17 cellular contexts compared by ENCODE assay signal in genomic region chr6:170178266-170178560, GRCh38.
A peak's percentile ranks its signal among the peaks of the same experiment; 100 is the strongest.
DNase-seq lines count a peak whose midpoint lies in the region; ATAC-seq, FAIRE-seq and TF ChIP-seq lines count a peak whose summit lies in the region.
"Had no signal": no experiment of that assay in that cellular context is flagged by ENCODE, and none has a peak within 500 bp of the region (broad histone marks: within the 10 kb centered on the region; RNA-seq: fewer than 3 reads in every experiment).

No MANE protein-coding gene starts in this region.

- H3K36me3 ChIP-seq in IMR-90 (ENCODE audit: control insufficient read depth, insufficient read depth, low read length) (no peaks in the 10 kb centered on the region), endothelial cell of umbilical vein (ENCODE audit: control insufficient read depth in 2 of 2, extremely low read depth in 1 of 2, insufficient read depth in 2 of 2, low read length in 2 of 2) (no peaks in the 10 kb centered on the region), psoas muscle (ENCODE audit: insufficient read depth in 1 of 2, low read depth in 1 of 2) (no peaks in the 10 kb centered on the region)
- H3K36me3 ChIP-seq: prostate gland had no signal

- H3K79me2 ChIP-seq in endothelial cell of umbilical vein (ENCODE audit: control insufficient read depth, insufficient read depth, low read length), result no peaks in the 10 kb centered on the region

- FAIRE-seq in endothelial cell of umbilical vein (lab: Jason Lieb, UNC) (no peak), GM12892 (lab: Jason Lieb, UNC) (no peak)

- H2BK5ac ChIP-seq in IMR-90 (ENCODE audit: low read depth, low read length, poor library complexity, severe bottlenecking), result no peak overlapping the region

- peaks cover 2% of the 10 kb centered on the region; the same call in 1 of the 2 replicates for H3K4me1 ChIP-seq in IMR-90 (ENCODE audit: control insufficient read depth, insufficient read depth, low read length)
- peaks cover 20% of the 10 kb centered on the region for H3K4me1 ChIP-seq in endothelial cell of umbilical vein (ENCODE audit: control insufficient read depth, extremely low read depth, insufficient read depth, low read length)
- peaks cover 26% of the 10 kb centered on the region for H3K4me1 ChIP-seq in psoas muscle
- H3K4me1 ChIP-seq: prostate gland had no signal

- BruUV-seq in IMR-90 (replicated peaks; lab: Mats Ljungman, UMichigan), result no TSS peak
- BruUV-seq in endothelial cell of umbilical vein (replicated peaks; lab: Mats Ljungman, UMichigan), result no TSS peak

- H2AK9ac ChIP-seq in IMR-90 (replicated peaks; ENCODE audit: low read depth, low read length, poor library complexity), result no peak overlapping the region

- no peak overlapping the region for H2BK120ac ChIP-seq in IMR-90 (ENCODE audit: low read depth, low read length)

- no peaks in the 10 kb centered on the region for H3K27me3 Mint-ChIP-seq in activated T-cell treated with anti-CD3 and anti-CD28 coated beads, Interleukin-2, amount 50 U/mL, for 72 hours (ENCODE audit: low read depth)

- H2BK20ac ChIP-seq in IMR-90 (ENCODE audit: low read depth, low read length), result no peak overlapping the region

- in situ Hi-C loops in IMR-90 (cut with MboI; ENCODE audit: low sequenced_read_pairs), result no loop called here

- peaks cover 4 to 11% of the 10 kb centered on the region in 2 donors for H3K9me3 Mint-ChIP-seq in activated T-cell treated with anti-CD3 and anti-CD28 coated beads, Interleukin-2, amount 50 U/mL, for 72 hours

- peak overlapping the region; percentile 32 for H2AFZ ChIP-seq in IMR-90 (replicated peaks; ENCODE audit: low read length, poor library complexity)
- H2AFZ ChIP-seq in endothelial cell of umbilical vein (ENCODE audit: low read depth, low read length), result peak overlapping the region; percentile 82

- H4K20me1 ChIP-seq in IMR-90 (ENCODE audit: insufficient read depth, low read length) (no peaks in the 10 kb centered on the region), endothelial cell of umbilical vein (replicated peaks; ENCODE audit: control insufficient read depth, extremely low read depth, insufficient read depth, low read length) (no peaks in the 10 kb centered on the region)

- H3K27me3 ChIP-seq in IMR-90 (ENCODE audit: control insufficient read depth, insufficient read depth, low read length) (no peaks in the 10 kb centered on the region), endothelial cell of umbilical vein (ENCODE audit: control insufficient read depth in 2 of 2, insufficient read depth in 2 of 2, low read length in 2 of 2) (no peaks in the 10 kb centered on the region), psoas muscle (ENCODE audit: insufficient read depth in 3 of 3, low read length in 2 of 3) (no peaks in the 10 kb centered on the region)

- no peaks in the 10 kb centered on the region for H3K79me1 ChIP-seq in IMR-90 (ENCODE audit: low read depth in 1 of 2, low read length in 2 of 2)

- no peak overlapping the region for H4K91ac ChIP-seq in IMR-90 (ENCODE audit: insufficient read depth, low read depth, low read length)

- dilution Hi-C loops in IMR-90 (cut with HindIII; ENCODE audit: low sequenced_read_pairs, unreplicated experiment), result no loop called here
- dilution Hi-C loops in endothelial cell of umbilical vein (cut with MboI; ENCODE audit: extremely low pct_ligation_motif_present, low sequenced_read_pairs), result no loop called here

- H3K4me3 Mint-ChIP-seq in activated T-cell treated with anti-CD3 and anti-CD28 coated beads, Interleukin-2, amount 50 U/mL, for 72 hours, result no peak overlapping the region
- H3K4me3 Mint-ChIP-seq: CD14-positive monocyte had no signal

- H3K9ac ChIP-seq in IMR-90 (ENCODE audit: low read depth, low read length), result no peak overlapping the region
- H3K9ac ChIP-seq in endothelial cell of umbilical vein (replicated peaks; ENCODE audit: extremely low read depth, insufficient read depth, low read length), result no peak overlapping the region

- DNase-seq in NCI-H345 (lab: John Stamatoyannopoulos, UW) (peak; percentile 55), NCI-H345 treated with DMSO at 0.1 percent for 48 hours (lab: John Stamatoyannopoulos, UW; ENCODE audit: unreplicated experiment) (no peak), IMR-90 (no peak), endothelial cell of umbilical vein (ENCODE audit: low read depth, low spot score) (no peak), psoas muscle (no peak), GM12892 (ENCODE audit: insufficient read length) (no peak)
- no peak for DNase-seq in activated T-cell treated with anti-CD3 and anti-CD28 coated beads, Interleukin-2, amount 50 U/mL, for 72 hours
- DNase-seq: MM.1S, NCI-H1694 treated with DMSO at 0.1 percent for 48 hours, NCI-H526 treated with DMSO at 0.1 percent for 48 hours, substantia nigra, T-helper 2 cell had no signal

- H3K4me1 Mint-ChIP-seq in activated T-cell treated with anti-CD3 and anti-CD28 coated beads, Interleukin-2, amount 50 U/mL, for 72 hours (ENCODE audit: low read depth), result no peaks in the 10 kb centered on the region

- H4K8ac ChIP-seq in IMR-90 (ENCODE audit: low read depth in 2 of 2, low read length in 2 of 2), result no peak overlapping the region

- no peak for TF ChIP-seq CTCF in IMR-90 (conservative IDR thresholded peaks at IDR 0.05; ENCODE audit: low read depth, low read length)
- TF ChIP-seq CTCF in endothelial cell of umbilical vein (IDR thresholded peaks at IDR 0.05; ENCODE audit: extremely low read depth in 1 of 2, insufficient read depth in 1 of 2, low read depth in 1 of 2, low read length in 2 of 2), result no peak
- no peak for TF ChIP-seq CTCF in psoas muscle (IDR thresholded peaks at IDR 0.05)

- POLR2A ChIA-PET in IMR-90 (lab: Charles Lee; ENCODE audit: unreplicated experiment), result no interaction called here
- POLR2A ChIA-PET in endothelial cell of umbilical vein (lab: Charles Lee), result no interaction called here

- no peak overlapping the region for H3K27ac ChIP-seq in IMR-90 (ENCODE audit: insufficient read depth, low read length)
- peak overlapping the region; percentile 66 for H3K27ac ChIP-seq in endothelial cell of umbilical vein (ENCODE audit: insufficient read depth, low read depth, low read length)
- H3K27ac ChIP-seq in psoas muscle, result peak overlapping the region; percentile 42
- H3K27ac ChIP-seq: HL-60 had no signal

- no peak overlapping the region for H4K5ac ChIP-seq in IMR-90 (ENCODE audit: low read depth, low read length)

- no peak overlapping the region for H3K14ac ChIP-seq in IMR-90 (replicated peaks; ENCODE audit: low read depth, low read length)

- TF ChIP-seq POLR2A in IMR-90 (IDR thresholded peaks at IDR 0.05; ENCODE audit: low read depth, low read length) (no peak), endothelial cell of umbilical vein (IDR thresholded peaks at IDR 0.05; ENCODE audit: low read depth, low read length) (no peak), GM12892 (IDR thresholded peaks at IDR 0.05; ENCODE audit: low read depth, low read length) (no peak)

- TF ChIP-seq RAD21 in IMR-90 (IDR thresholded peaks at IDR 0.05; ENCODE audit: low read length), result no peak

- H3K9me3 ChIP-seq in IMR-90 (ENCODE audit: control insufficient read depth, insufficient read depth, low read length) (peaks cover 32% of the 10 kb centered on the region), endothelial cell of umbilical vein (replicated peaks; ENCODE audit: control insufficient read depth, insufficient read depth, low read length) (no peaks in the 10 kb centered on the region), psoas muscle (no peaks in the 10 kb centered on the region)
- H3K9me3 ChIP-seq: prostate gland had no signal

- H3K18ac ChIP-seq in IMR-90 (ENCODE audit: low read depth, low read length), result no peak overlapping the region

- intact Hi-C loops in IMR-90 (cut with micrococcal nuclease), result no loop called here
- intact Hi-C loops in endothelial cell of umbilical vein (cut with micrococcal nuclease), result loop anchor here (2.0 to 5.0 kb wide), 3 partner anchors 113 to 279 kb away; partner anchors contain the start of gene DLL1
- intact Hi-C loops in psoas muscle (cut with DNase I), result loop anchor here in 1 of 2 donors (5.0 kb wide), 1 partner anchor 44 kb away; no protein-coding TSS in a partner anchor

- H3K56ac ChIP-seq in IMR-90 (ENCODE audit: extremely low read depth, insufficient read depth, low read length), result no peak overlapping the region

- no peak overlapping the region for H3K23ac ChIP-seq in IMR-90 (ENCODE audit: low read depth, low read length)

- CTCF ChIA-PET in IMR-90 (lab: Yijun Ruan, JAX), result no interaction called here
- CTCF ChIA-PET in endothelial cell of umbilical vein (lab: Charles Lee), result no interaction called here

- no peak for ATAC-seq in IMR-90 (ENCODE audit: low read depth)
- peak in 1 of 4 donors; percentile 3 for ATAC-seq in psoas muscle
- no peak for ATAC-seq in activated T-cell treated with anti-CD3 and anti-CD28 coated beads, Interleukin-2, amount 50 U/mL, for 72 hours (replicated peaks in 1 of 2)
- ATAC-seq in HG03045 (IDR thresholded peaks at IDR 0.05; ENCODE audit: unreplicated experiment), result no peak

- H3K36me3 Mint-ChIP-seq in activated T-cell treated with anti-CD3 and anti-CD28 coated beads, Interleukin-2, amount 50 U/mL, for 72 hours (ENCODE audit: insufficient read depth in 2 of 2), result peaks cover 0 to 2% of the 10 kb centered on the region in 2 donors
- H3K36me3 Mint-ChIP-seq: CD14-positive monocyte had no signal

- H3K4me3 ChIP-seq in IMR-90 (ENCODE audit: insufficient read depth, low read depth, low read length) (no peak overlapping the region), endothelial cell of umbilical vein (replicated peaks in 1 of 3; ENCODE audit: insufficient read depth in 1 of 3, low read depth in 1 of 3, low read length in 3 of 3) (no peak overlapping the region), psoas muscle (no peak overlapping the region)
- H3K4me3 ChIP-seq: prostate gland had no signal

- H3K4me2 ChIP-seq in IMR-90 (ENCODE audit: low read depth, low read length) (no peak overlapping the region), endothelial cell of umbilical vein (ENCODE audit: insufficient read depth, low read length) (no peak overlapping the region)

- no CpG with 5 or more reads among the region's 4 CpGs for WGBS in IMR-90 (ENCODE audit: extremely low coverage in 2 of 2, insufficient read length in 1 of 2), 2 experiments
- 65 to 91% (median 74%) methylated on average over 4 of the region's 4 CpGs for WGBS in psoas muscle, 3 donors

- H3K9me1 ChIP-seq in IMR-90 (ENCODE audit: insufficient read depth, low read length) (no peaks in the 10 kb centered on the region), endothelial cell of umbilical vein (replicated peaks; ENCODE audit: control insufficient read depth, extremely low read depth, insufficient read depth, low read length) (no peaks in the 10 kb centered on the region)

- H2AK5ac ChIP-seq in IMR-90 (ENCODE audit: low read depth, low read length), result no peak overlapping the region

- no peak overlapping the region for H2BK15ac ChIP-seq in IMR-90 (ENCODE audit: low read depth, low read length)

- H3K27ac Mint-ChIP-seq in activated T-cell treated with anti-CD3 and anti-CD28 coated beads, Interleukin-2, amount 50 U/mL, for 72 hours, result no peak overlapping the region
- H3K27ac Mint-ChIP-seq: activated naive CD4-positive, alpha-beta T cell treated with anti-CD3 and anti-CD28 coated beads, Interleukin-2, amount 50 U/mL, for 72 hours; CD14-positive monocyte had no signal

- no peak overlapping the region for H3K4ac ChIP-seq in IMR-90 (ENCODE audit: low read depth, low read length)

TF ChIP-seq in IMR-90, 13 proteins besides CTCF, POLR2A, EP300 and RAD21 (continues in another document):
- no peak for TF ChIP-seq FOS (IDR thresholded peaks at IDR 0.05; ENCODE audit: low read depth, low read length)
